8 cellular contexts compared by ENCODE assay signal in genomic region chr19:10836478-10837325, GRCh38. TPM values are rescaled to one million over a fixed set of nuclear protein-coding genes. Genes with fewer than 3 reads are reported as not detected.
DNase-seq lines count a peak whose midpoint lies in the region; ATAC-seq and TF ChIP-seq lines count a peak whose summit lies in the region.

No MANE protein-coding gene starts in this region.

- TF ChIP-seq POLR2A in stomach (IDR thresholded peaks at IDR 0.05), result no peak

- peaks cover 12% of the 10 kb centered on the region for H3K4me1 Mint-ChIP-seq in nephron

- H3K4me1 ChIP-seq in DND-41 (ENCODE audit: insufficient read depth, low read length), result peaks cover 26% of the 10 kb centered on the region
- peaks cover 5 to 19% (median 18%) of the 10 kb centered on the region in 4 donors for H3K4me1 ChIP-seq in stomach

- H3K4me3 ChIP-seq in DND-41 (ENCODE audit: low read depth in 1 of 2, low read length in 2 of 2), result peak overlapping the region; percentile 81 to 90
- H3K4me3 ChIP-seq in stomach, result peak overlapping the region; percentile 62 to 71 (median 66)

- H3K27me3 ChIP-seq in DND-41 (ENCODE audit: insufficient read depth, low read length, poor library complexity) (no peaks in the 10 kb centered on the region), stomach (no peaks in the 10 kb centered on the region)

- peak overlapping the region; percentile 98 for H2AFZ ChIP-seq in DND-41 (ENCODE audit: low read depth, low read length)

- H3K9me3 ChIP-seq in DND-41 (ENCODE audit: insufficient read depth, low read length, severe bottlenecking) (no peaks in the 10 kb centered on the region), stomach (peaks cover 0 to 5% (median 0%) of the 10 kb centered on the region in 4 donors)

- WGBS in stomach, 5 donors, result 29 to 39% (median 33%) methylated on average over 38 of the region's 38 CpGs

- H3K27me3 Mint-ChIP-seq in nephron (ENCODE audit: low read depth), result no peaks in the 10 kb centered on the region

- DNase-seq in DND-41 (peak; percentile 87), NCI-H82 (lab: John Stamatoyannopoulos, UW) (peak; percentile 91), stomach (peak; percentile 82), mesenteric fat pad (ENCODE audit: low spot score) (no peak)
- peak in 2 of 3 experiments; percentile 63 to 81 for DNase-seq in activated CD8-positive, alpha-beta memory T cell treated with anti-CD3 and anti-CD28 coated beads for 48 hours (ENCODE audit: low read depth in 2 of 3, low spot score in 2 of 3)

- H3K9me3 Mint-ChIP-seq in nephron, result peaks cover 15% of the 10 kb centered on the region

- peak; percentile 17; the same call in 1 of the 3 replicates for ATAC-seq in DND-41 (ENCODE audit: insufficient read depth, low read depth)
- peak; percentile 9 for ATAC-seq in HG02981 (IDR thresholded peaks at IDR 0.05; ENCODE audit: unreplicated experiment)
- peak; percentile 32 for ATAC-seq in esophagus mucosa

- H3K36me3 ChIP-seq in DND-41 (ENCODE audit: insufficient read depth, low read length) (peaks cover 31% of the 10 kb centered on the region), stomach (peaks cover 16 to 26% (median 25%) of the 10 kb centered on the region in 4 donors)

- peak overlapping the region; percentile 93 for H3K4me2 ChIP-seq in DND-41 (ENCODE audit: insufficient read depth, low read length)

- H3K4me3 Mint-ChIP-seq in nephron, result peak overlapping the region; percentile 90 to 95 (median 94)

- H3K36me3 Mint-ChIP-seq in nephron (ENCODE audit: low read depth), result peaks cover 20% of the 10 kb centered on the region

- peak overlapping the region; percentile 98 for H3K27ac ChIP-seq in DND-41 (ENCODE audit: low read length)
- H3K27ac ChIP-seq in stomach, result peak overlapping the region; percentile 97 to 99 (median 99)

- H3K79me2 ChIP-seq in DND-41 (ENCODE audit: insufficient read depth, low read length), result peaks cover 11% of the 10 kb centered on the region

- no peak for TF ChIP-seq EP300 in stomach (IDR thresholded peaks at IDR 0.05)

- H3K27ac Mint-ChIP-seq in nephron, result peak overlapping the region; percentile 100

- TF ChIP-seq CTCF in DND-41 (IDR thresholded peaks at IDR 0.05; ENCODE audit: borderline replicate concordance, extremely low read depth, low read length, poor library complexity, severe bottlenecking) (no peak), nephron (IDR thresholded peaks at IDR 0.05; ENCODE audit: unreplicated experiment in 3 of 3) (no peak), stomach (IDR thresholded peaks at IDR 0.05) (no peak)

- intact Hi-C loops in stomach (cut with DNase I; ENCODE audit: low total_unique reads), result no loop called here

- peaks cover 14% of the 10 kb centered on the region; the same call in 1 of the 2 replicates for H4K20me1 ChIP-seq in DND-41 (ENCODE audit: insufficient read depth, low read length)

- H3K9ac ChIP-seq in DND-41 (ENCODE audit: low read depth, low read length), result peak overlapping the region; percentile 99

RNA-seq across cellular contexts. Expression of gene TMED1, which starts 0.7 kb away (rescaled TPM):
- total RNA-seq in esophagus mucosa (16.4 TPM), stomach (10 to 100 TPM in 4 of 5 donors, under 1 TPM in 1; 0.58 to 45.2 (median 20.4) TPM), mesenteric fat pad (24.9 TPM)
- 10 to 100 TPM; 17.9 to 24.5 (median 21.9) TPM for polyA plus RNA-seq in stomach

RNA-seq across cellular contexts. Expression of gene C19orf38, which starts 11.5 kb away (rescaled TPM):
- total RNA-seq in esophagus mucosa (not detected), stomach (1 to 10 TPM in 2 of 5 donors, not detected in 3; 1.8 to 2.2 TPM), mesenteric fat pad (4.4 TPM)
- 1 to 10 TPM in 1 of 3 donors, under 1 TPM in 2; 0.92 to 1.2 (median 1.00) TPM for polyA plus RNA-seq in stomach

RNA-seq across cellular contexts. Expression of gene CARM1, which starts 34.7 kb away (rescaled TPM):
- total RNA-seq in esophagus mucosa (40.3 TPM), stomach (10 to 100 TPM in 4 of 5 donors, 1 to 10 TPM in 1; 5.2 to 21.0 (median 15.6) TPM), mesenteric fat pad (37.2 TPM)
- polyA plus RNA-seq in stomach, result 10 to 100 TPM; 15.1 to 19.2 (median 18.2) TPM
